In the genomic region with DNA sequence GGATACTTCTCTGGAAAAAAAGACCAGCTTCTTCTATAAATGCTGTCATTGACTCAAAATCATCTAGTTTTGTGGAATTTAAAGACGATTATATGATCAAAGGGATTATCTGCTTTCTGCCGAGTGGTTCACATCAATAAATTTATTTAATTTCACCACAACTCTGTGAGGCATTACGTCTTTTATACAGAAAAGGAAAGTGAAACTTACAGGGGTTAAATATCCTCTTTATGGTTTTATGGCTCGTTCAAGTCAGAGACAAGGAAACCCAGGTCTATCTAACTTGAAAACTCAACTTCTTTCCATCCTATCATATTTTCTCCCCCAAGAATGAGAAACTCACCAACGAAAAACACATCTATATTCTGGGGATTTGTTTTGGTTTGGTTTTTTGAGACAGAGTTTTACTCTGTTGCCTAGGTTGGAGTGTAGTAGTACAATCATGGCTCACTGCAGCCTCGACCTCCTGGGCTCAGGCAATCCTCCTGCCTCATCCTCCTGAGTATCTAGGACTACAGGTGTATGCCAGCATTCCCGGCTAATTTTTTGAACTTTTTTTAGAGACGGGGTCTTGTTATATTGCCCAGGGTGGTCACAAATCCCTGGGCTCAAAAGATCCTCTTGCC, we compare ENCODE assay signal across 8 cellular contexts.
DNase-seq lines count a peak whose midpoint lies in the region; ATAC-seq, FAIRE-seq and TF ChIP-seq lines count a peak whose summit lies in the region.

No MANE protein-coding gene starts in this region.

- intact Hi-C loops in activated CD4-positive, alpha-beta memory T cell treated with anti-CD3 and anti-CD28 coated beads for 36 hours (cut with micrococcal nuclease), result loop anchor here (1.0 to 5.0 kb wide), 2 partner anchors 72 to 142 kb away; no protein-coding TSS in a partner anchor
- intact Hi-C loops in posterior cingulate gyrus (cut with DNase I), result no loop called here

- H3F3A ChIP-seq in neural progenitor cell (ENCODE audit: low read depth), result no peaks in the 10 kb centered on the region

- H2AFZ ChIP-seq in neural progenitor cell (replicated peaks) (peak overlapping the region; percentile 8), trophoblast cell (ENCODE audit: insufficient read depth, low read length, poor library complexity) (no peak overlapping the region)

- no peak overlapping the region for H2BK120ac ChIP-seq in trophoblast cell (ENCODE audit: insufficient read depth, low read length, poor library complexity)

- no peaks in the 10 kb centered on the region for H3K79me1 ChIP-seq in trophoblast cell (ENCODE audit: low read length)

- peaks cover 3% of the 10 kb centered on the region for H3K36me3 Mint-ChIP-seq in activated CD4-positive, alpha-beta memory T cell treated with anti-CD3 and anti-CD28 coated beads for 36 hours
- H3K36me3 Mint-ChIP-seq in neural progenitor cell, result no peaks in the 10 kb centered on the region

- H2AK5ac ChIP-seq in trophoblast cell (ENCODE audit: low read length), result no peak overlapping the region

- POLR2A ChIA-PET in BJ (lab: Charles Lee), result no interaction called here
- POLR2A ChIA-PET in activated CD4-positive, alpha-beta memory T cell treated with anti-CD3 and anti-CD28 coated beads for 36 hours (lab: Charles Lee), result no interaction called here

- H3K36me3 ChIP-seq in BJ (ENCODE audit: control insufficient read depth, insufficient read depth, low read length) (no peaks in the 10 kb centered on the region), neural progenitor cell (no peaks in the 10 kb centered on the region), trophoblast cell (ENCODE audit: control insufficient read depth in 1 of 2, insufficient read depth in 2 of 2, low read length in 2 of 2) (no peaks in the 10 kb centered on the region)

- no peaks in the 10 kb centered on the region for H3K4me1 ChIP-seq in neural progenitor cell
- no peaks in the 10 kb centered on the region for H3K4me1 ChIP-seq in trophoblast cell (ENCODE audit: control insufficient read depth in 1 of 2, insufficient read depth in 2 of 2, low read length in 2 of 2)

- no peak overlapping the region for H2BK5ac ChIP-seq in trophoblast cell (ENCODE audit: low read depth, low read length, poor library complexity)

- no peak overlapping the region for H4K8ac ChIP-seq in trophoblast cell (ENCODE audit: low read depth, low read length)

- peaks cover 14% of the 10 kb centered on the region for H3K4me1 Mint-ChIP-seq in activated CD4-positive, alpha-beta memory T cell treated with anti-CD3 and anti-CD28 coated beads for 36 hours (ENCODE audit: low read depth)
- H3K4me1 Mint-ChIP-seq in neural progenitor cell, result no peaks in the 10 kb centered on the region

- H3K27me3 ChIP-seq in BJ (ENCODE audit: control insufficient read depth, insufficient read depth, low read length) (no peaks in the 10 kb centered on the region), neural progenitor cell (no peaks in the 10 kb centered on the region), trophoblast cell (ENCODE audit: insufficient read depth, low read length) (no peaks in the 10 kb centered on the region)

- H3K9ac ChIP-seq in neural progenitor cell (no peak overlapping the region), trophoblast cell (ENCODE audit: low read length) (no peak overlapping the region)

- H3K9me3 ChIP-seq in neural progenitor cell (ENCODE audit: low read depth) (no peaks in the 10 kb centered on the region), trophoblast cell (ENCODE audit: insufficient read depth, low read depth, low read length) (no peaks in the 10 kb centered on the region)

- DNase-seq in BJ (ENCODE audit: low read depth) (no peak), GM19239 (ENCODE audit: insufficient read length, low spot score) (peak; percentile 9), neural progenitor cell (ENCODE audit: low spot score) (no peak), trophoblast cell (no peak), HTR-8/SVneo (ENCODE audit: insufficient read length, low spot score) (no peak), posterior cingulate gyrus (no peak)
- no peak for DNase-seq in activated CD4-positive, alpha-beta memory T cell treated with anti-CD3 and anti-CD28 coated beads for 36 hours

- H4K12ac ChIP-seq in trophoblast cell (ENCODE audit: low read depth, low read length), result no peak overlapping the region

- FAIRE-seq in GM19239 (lab: Jason Lieb, UNC) (peak; percentile 74), HTR-8/SVneo (lab: Jason Lieb, UNC) (no peak)

- no peak overlapping the region for H2BK12ac ChIP-seq in trophoblast cell (ENCODE audit: low read length)

- no peak overlapping the region for H3K4ac ChIP-seq in trophoblast cell (ENCODE audit: low read depth, low read length)

- peak overlapping the region; percentile 70 for H3K4me3 Mint-ChIP-seq in activated CD4-positive, alpha-beta memory T cell treated with anti-CD3 and anti-CD28 coated beads for 36 hours
- no peak overlapping the region for H3K4me3 Mint-ChIP-seq in neural progenitor cell

- no peak overlapping the region for H3K23ac ChIP-seq in trophoblast cell (ENCODE audit: low read length)

- H3K4me3 ChIP-seq in BJ (ENCODE audit: low read depth, low read length), result peak overlapping the region; percentile 14
- H3K4me3 ChIP-seq in neural progenitor cell, result no peak overlapping the region
- no peak overlapping the region for H3K4me3 ChIP-seq in trophoblast cell (ENCODE audit: low read depth, low read length)

- no peak overlapping the region for H3K18ac ChIP-seq in trophoblast cell (ENCODE audit: low read length)

- H3K27ac ChIP-seq in neural progenitor cell (no peak overlapping the region), trophoblast cell (ENCODE audit: low read depth, low read length) (no peak overlapping the region)

- H3K79me2 ChIP-seq in neural progenitor cell (ENCODE audit: low read depth) (no peaks in the 10 kb centered on the region), trophoblast cell (ENCODE audit: control insufficient read depth, insufficient read depth, low read length, poor library complexity) (no peaks in the 10 kb centered on the region)

- no peak overlapping the region for H3K14ac ChIP-seq in trophoblast cell (ENCODE audit: low read length)

- no peaks in the 10 kb centered on the region for H4K20me1 ChIP-seq in neural progenitor cell (ENCODE audit: low read depth)

- peak overlapping the region; percentile 3 for H3K27ac Mint-ChIP-seq in activated CD4-positive, alpha-beta memory T cell treated with anti-CD3 and anti-CD28 coated beads for 36 hours
- H3K27ac Mint-ChIP-seq in neural progenitor cell, result no peak overlapping the region

- WGBS in trophoblast cell (ENCODE audit: extremely low coverage, insufficient coverage, insufficient read length), result no CpG with 5 or more reads among the region's 8 CpGs

- H3K4me2 ChIP-seq in neural progenitor cell (no peak overlapping the region), trophoblast cell (ENCODE audit: low read length) (no peak overlapping the region)

- CTCF ChIA-PET in BJ (lab: Yijun Ruan, JAX), result no interaction called here
- CTCF ChIA-PET in activated CD4-positive, alpha-beta memory T cell treated with anti-CD3 and anti-CD28 coated beads for 36 hours (lab: Charles Lee), result no interaction called here

- no peak overlapping the region for H4K91ac ChIP-seq in trophoblast cell (ENCODE audit: low read depth, low read length)

- H3K27me3 Mint-ChIP-seq in activated CD4-positive, alpha-beta memory T cell treated with anti-CD3 and anti-CD28 coated beads for 36 hours, result no peaks in the 10 kb centered on the region
- peaks cover 3% of the 10 kb centered on the region for H3K27me3 Mint-ChIP-seq in neural progenitor cell (ENCODE audit: insufficient read depth, low read depth)

- TF ChIP-seq CTCF in BJ (IDR thresholded peaks at IDR 0.05; ENCODE audit: insufficient read depth, low read depth, low read length) (no peak), neural progenitor cell (IDR thresholded peaks at IDR 0.05) (no peak)

- peak; percentile 93 for ATAC-seq in HG03342 (IDR thresholded peaks at IDR 0.05; ENCODE audit: unreplicated experiment)

- peaks cover 7% of the 10 kb centered on the region for H3K9me3 Mint-ChIP-seq in activated CD4-positive, alpha-beta memory T cell treated with anti-CD3 and anti-CD28 coated beads for 36 hours
- H3K9me3 Mint-ChIP-seq in neural progenitor cell, result peaks cover 5% of the 10 kb centered on the region
